In genomic region chr9:29322240-29322639, GRCh38 we compare ENCODE assay signal across 16 cellular contexts.
A peak's percentile ranks its signal among the peaks of the same experiment; 100 is the strongest.
DNase-seq lines count a peak whose midpoint lies in the region; ATAC-seq and TF ChIP-seq lines count a peak whose summit lies in the region.
"Had no signal": no experiment of that assay in that cellular context is flagged by ENCODE, and none has a peak within 500 bp of the region (broad histone marks: within the 10 kb centered on the region; RNA-seq: fewer than 3 reads in every experiment).

No MANE protein-coding gene starts in this region.

- H3K4me1 ChIP-seq in trophoblast cell (ENCODE audit: control insufficient read depth in 1 of 2, insufficient read depth in 2 of 2, low read length in 2 of 2) = no peaks in the 10 kb centered on the region
- H3K4me1 ChIP-seq: heart right ventricle had no signal

- H3K4me3 ChIP-seq in fibroblast of villous mesenchyme (ENCODE audit: low read depth, low read length) (no peak overlapping the region), trophoblast cell (ENCODE audit: low read depth, low read length) (no peak overlapping the region)
- H3K4me3 ChIP-seq: heart right ventricle had no signal

- H4K91ac ChIP-seq in trophoblast cell (ENCODE audit: low read depth, low read length) = no peak overlapping the region

- no peak overlapping the region for H3K4ac ChIP-seq in trophoblast cell (ENCODE audit: low read depth, low read length)

- H4K12ac ChIP-seq in trophoblast cell (ENCODE audit: low read depth, low read length) = no peak overlapping the region

- no peak overlapping the region for H3K4me2 ChIP-seq in trophoblast cell (ENCODE audit: low read length)

- no peak overlapping the region for H3K14ac ChIP-seq in trophoblast cell (ENCODE audit: low read length)

- no peaks in the 10 kb centered on the region for H3K36me3 ChIP-seq in trophoblast cell (ENCODE audit: control insufficient read depth in 1 of 2, insufficient read depth in 2 of 2, low read length in 2 of 2)
- H3K36me3 ChIP-seq: heart right ventricle had no signal

- H3K9me3 ChIP-seq in trophoblast cell (ENCODE audit: insufficient read depth, low read depth, low read length) = no peaks in the 10 kb centered on the region

- H3K79me1 ChIP-seq in trophoblast cell (ENCODE audit: low read length) = no peaks in the 10 kb centered on the region

- no peak overlapping the region for H2AFZ ChIP-seq in trophoblast cell (ENCODE audit: insufficient read depth, low read length, poor library complexity)

- H4K8ac ChIP-seq in trophoblast cell (ENCODE audit: low read depth, low read length) = no peak overlapping the region

- H2BK5ac ChIP-seq in trophoblast cell (ENCODE audit: low read depth, low read length, poor library complexity) = no peak overlapping the region

- H3K79me2 ChIP-seq in trophoblast cell (ENCODE audit: control insufficient read depth, insufficient read depth, low read length, poor library complexity) = no peaks in the 10 kb centered on the region

- H3K27ac ChIP-seq in trophoblast cell (ENCODE audit: low read depth, low read length) = no peak overlapping the region
- H3K27ac ChIP-seq: heart right ventricle had no signal

- H3K18ac ChIP-seq in trophoblast cell (ENCODE audit: low read length) = no peak overlapping the region

- DNase-seq in fibroblast of villous mesenchyme (ENCODE audit: low read depth) (peak; percentile 15), NCI-H82 (lab: John Stamatoyannopoulos, UW) (no peak), glomerular visceral epithelial cell (ENCODE audit: extremely low spot score) (no peak), trophoblast cell (no peak)
- DNase-seq in stimulated activated CD4-positive, alpha-beta T cell treated with anti-CD3 and anti-CD28 coated beads, Interleukin-12 subunit alpha, Interleukin-12 subunit beta, amount 100 ng/mL, for 4 hours = no peak
- DNase-seq: heart right ventricle; NCI-H1105 treated with DMSO at 0.1 percent for 48 hours; NCI-H526; retina; SHP77; stimulated activated CD4-positive, alpha-beta T cell treated with anti-CD3 and anti-CD28 coated beads, Interleukin-4, amount 100 ng/mL, for 4 hours; stimulated activated naive CD8-positive, alpha-beta T cell treated with anti-CD3 and anti-CD28 coated beads, Interleukin-15, amount 100 ng/mL, for 72 hours had no signal

- TF ChIP-seq CTCF in fibroblast of villous mesenchyme (IDR thresholded peaks at IDR 0.05; ENCODE audit: insufficient read depth, low read depth, low read length) = no peak

- ATAC-seq in GM18868 (IDR thresholded peaks at IDR 0.05; ENCODE audit: unreplicated experiment) (peak; percentile 89), HG02610 (IDR thresholded peaks at IDR 0.05; ENCODE audit: unreplicated experiment) (peak; percentile 87), HG03457 (IDR thresholded peaks at IDR 0.05; ENCODE audit: unreplicated experiment) (peak; percentile 51)
- ATAC-seq: HCT116; heart right ventricle; stimulated activated naive CD8-positive, alpha-beta T cell treated with anti-CD3 and anti-CD28 coated beads, Interleukin-15, amount 100 ng/mL, for 72 hours had no signal

- H3K9ac ChIP-seq in trophoblast cell (ENCODE audit: low read length) = no peak overlapping the region

- no peak overlapping the region for H2BK12ac ChIP-seq in trophoblast cell (ENCODE audit: low read length)

- no peak overlapping the region for H2AK5ac ChIP-seq in trophoblast cell (ENCODE audit: low read length)

- whole genome bisulfite sequencing in trophoblast cell (ENCODE audit: extremely low coverage, insufficient coverage, insufficient read length) = no CpG with 5 or more reads among the region's 2 CpGs

- no peak overlapping the region for H3K23ac ChIP-seq in trophoblast cell (ENCODE audit: low read length)

- no peaks in the 10 kb centered on the region for H3K27me3 ChIP-seq in trophoblast cell (ENCODE audit: insufficient read depth, low read length)
- H3K27me3 ChIP-seq: heart right ventricle had no signal

- H2BK120ac ChIP-seq in trophoblast cell (ENCODE audit: insufficient read depth, low read length, poor library complexity) = no peak overlapping the region
